1 cellular context compared by ENCODE assay signal in genomic region chr1:55215194-55216021, GRCh38.
TF ChIP-seq lines count a peak whose summit lies in the region.

Gene USP24 (minus strand): TSS chr1:55215364. CDS start chr1:55215113, 251 bp downstream.

TF ChIP-seq in HepG2, 621 proteins besides CTCF, POLR2A, EP300 and RAD21 (continued from another document and continues in another):
- no peak for TF ChIP-seq ZNF407 (CRISPR knock-in tag; IDR thresholded peaks at IDR 0.05; ENCODE audit: not compliant biosample characterization)
- 0 out of 2 replicates have a peak, but pooled peaks have one; percentile 69 for TF ChIP-seq ZNF34 (CRISPR knock-in tag; IDR thresholded peaks at IDR 0.05; ENCODE audit: borderline replicate concordance)
- TF ChIP-seq MTERF4 (CRISPR knock-in tag; IDR thresholded peaks at IDR 0.05): peak; percentile 69; the same call in 1 of the 2 replicates
- TF ChIP-seq TFAP4 (IDR thresholded peaks at IDR 0.05; ENCODE audit: borderline replicate concordance, low read depth): no peak
- no peak for TF ChIP-seq MIER2 (CRISPR knock-in tag; IDR thresholded peaks at IDR 0.05)
- TF ChIP-seq RFX3 (CRISPR knock-in tag; IDR thresholded peaks at IDR 0.05): no peak
- TF ChIP-seq GTF3A (CRISPR knock-in tag; conservative IDR thresholded peaks at IDR 0.05): no peak
- 0 out of 2 replicates have a peak, but pooled peaks have one; percentile 16 for TF ChIP-seq ZNF605 (CRISPR knock-in tag; IDR thresholded peaks at IDR 0.05)
- TF ChIP-seq ZBTB7A (CRISPR knock-in tag; IDR thresholded peaks at IDR 0.05): no peak
- TF ChIP-seq TBP (CRISPR knock-in tag; IDR thresholded peaks at IDR 0.05): 0 out of 2 replicates have a peak, but pooled peaks have one; percentile 28
- TF ChIP-seq MYPOP (CRISPR knock-in tag; IDR thresholded peaks at IDR 0.05): peak; percentile 94
- TF ChIP-seq PRDM10 (CRISPR knock-in tag; IDR thresholded peaks at IDR 0.05; ENCODE audit: low read depth): 0 out of 2 replicates have a peak, but pooled peaks have one; percentile 27
- no peak for TF ChIP-seq ZNF569 (CRISPR knock-in tag; IDR thresholded peaks at IDR 0.05; ENCODE audit: borderline replicate concordance)
- TF ChIP-seq ZNF496 (CRISPR knock-in tag; IDR thresholded peaks at IDR 0.05; ENCODE audit: insufficient replicate concordance): no peak
- peak; percentile 68 for TF ChIP-seq HNRNPK (IDR thresholded peaks at IDR 0.05; ENCODE audit: low read depth, low read length, poor library complexity, severe bottlenecking)
- no peak for TF ChIP-seq SIN3B (IDR thresholded peaks at IDR 0.05; ENCODE audit: low read length)
- no peak for TF ChIP-seq SP1 (IDR thresholded peaks at IDR 0.05)
- TF ChIP-seq SP1 (CRISPR knock-in tag; IDR thresholded peaks at IDR 0.05): 0 out of 2 replicates have a peak, but pooled peaks have one; percentile 31
- no peak for TF ChIP-seq ZNF383 (CRISPR knock-in tag; IDR thresholded peaks at IDR 0.05; ENCODE audit: borderline replicate concordance)
- TF ChIP-seq MBNL3 (CRISPR knock-in tag; conservative IDR thresholded peaks at IDR 0.05): no peak
- TF ChIP-seq MED13 (CRISPR knock-in tag; IDR thresholded peaks at IDR 0.05): no peak; the same call in 1 of the 2 replicates
- TF ChIP-seq CHD2 (IDR thresholded peaks at IDR 0.05; ENCODE audit: low read depth, low read length): no peak
- no peak for TF ChIP-seq ZNF788 (CRISPR knock-in tag; IDR thresholded peaks at IDR 0.05; ENCODE audit: borderline replicate concordance)
- TF ChIP-seq RBM22 (optimal IDR thresholded peaks at IDR 0.05; ENCODE audit: low read length): no peak
- TF ChIP-seq ZNF841 (CRISPR knock-in tag; IDR thresholded peaks at IDR 0.05; ENCODE audit: borderline replicate concordance): no peak
- peak; percentile 98 for TF ChIP-seq ZFY (CRISPR knock-in tag; IDR thresholded peaks at IDR 0.05)
- TF ChIP-seq ZNF660 (CRISPR knock-in tag; IDR thresholded peaks at IDR 0.05; ENCODE audit: borderline replicate concordance, low read depth): no peak
- no peak for TF ChIP-seq ZC3H4 (CRISPR knock-in tag; IDR thresholded peaks at IDR 0.05; ENCODE audit: borderline replicate concordance)
- no peak for TF ChIP-seq ZKSCAN1 (IDR thresholded peaks at IDR 0.05; ENCODE audit: low read length)
- no peak for TF ChIP-seq NFKBIZ (CRISPR knock-in tag; IDR thresholded peaks at IDR 0.05)
- TF ChIP-seq NR2F1 (CRISPR knock-in tag; IDR thresholded peaks at IDR 0.05): no peak
- TF ChIP-seq ZNF770 (CRISPR knock-in tag; IDR thresholded peaks at IDR 0.05): peak; percentile 62; the same call in 1 of the 2 replicates
- TF ChIP-seq SOX6 (IDR thresholded peaks at IDR 0.05): no peak
- TF ChIP-seq SOX6 (CRISPR knock-in tag; IDR thresholded peaks at IDR 0.05): peak; percentile 62
- peak; percentile 62 for TF ChIP-seq MED8 (CRISPR knock-in tag; IDR thresholded peaks at IDR 0.05; ENCODE audit: insufficient replicate concordance)
- TF ChIP-seq SMAD9 (CRISPR knock-in tag; IDR thresholded peaks at IDR 0.05): no peak
- no peak; the same call in 1 of the 2 replicates for TF ChIP-seq RERE (CRISPR knock-in tag; IDR thresholded peaks at IDR 0.05; ENCODE audit: low read depth)
- peak; percentile 72 for TF ChIP-seq HNRNPLL (IDR thresholded peaks at IDR 0.05; ENCODE audit: low read depth, low read length, poor library complexity, severe bottlenecking)
- TF ChIP-seq RBAK (CRISPR knock-in tag; IDR thresholded peaks at IDR 0.05): no peak
- peak; percentile 33; the same call in 1 of the 2 replicates for TF ChIP-seq SP5 (CRISPR knock-in tag; IDR thresholded peaks at IDR 0.05; ENCODE audit: borderline replicate concordance, low read depth)
